In the genomic region with DNA sequence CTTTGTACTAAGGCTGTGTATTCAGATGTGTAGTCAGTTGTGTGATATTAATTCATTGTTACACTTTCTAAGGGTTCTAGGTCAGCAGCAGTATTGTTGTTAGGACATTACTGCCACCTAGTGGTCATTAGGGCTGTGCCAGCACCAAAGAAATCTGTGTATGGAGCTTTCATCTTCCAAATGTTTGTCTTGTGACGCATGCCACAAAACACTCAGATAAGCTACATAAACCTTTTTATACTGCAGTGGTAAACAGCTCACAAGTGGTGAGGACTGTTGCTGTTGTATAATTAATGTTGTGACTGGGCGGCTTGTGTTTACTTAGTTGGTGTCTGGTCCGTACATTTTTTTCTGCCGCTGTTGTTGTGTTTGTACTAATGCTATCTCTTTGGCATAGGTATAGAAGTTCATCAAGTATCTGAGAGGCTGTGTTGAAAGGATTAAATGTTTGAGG, we compare ENCODE assay signal across 8 cellular contexts. TPM values are rescaled to one million over a fixed set of nuclear protein-coding genes. Genes with fewer than 3 reads are reported as not detected.
A peak's percentile ranks its signal among the peaks of the same experiment; 100 is the strongest.
DNase-seq lines count a peak whose midpoint lies in the region; ATAC-seq and TF ChIP-seq lines count a peak whose summit lies in the region.

No MANE protein-coding gene starts in this region.

- no peak overlapping the region for H2BK5ac ChIP-seq in mesenchymal stem cell (ENCODE audit: low read depth, low read length, poor library complexity, severe bottlenecking)

- no peak overlapping the region for H3K23ac ChIP-seq in mesenchymal stem cell (ENCODE audit: low read length in 2 of 2)

- no peaks in the 10 kb centered on the region for H3K9me3 ChIP-seq in mesenchymal stem cell (ENCODE audit: control insufficient read depth, low read length)

- no peaks in the 10 kb centered on the region for H3K9me3 Mint-ChIP-seq in stimulated activated effector memory CD8-positive, alpha-beta T cell treated with anti-CD3 and anti-CD28 coated beads, Interleukin-12 subunit alpha, Interleukin-12 subunit beta, amount 100 ng/mL, for 72 hours

- no peak overlapping the region for H3K27ac ChIP-seq in mesenchymal stem cell (ENCODE audit: low read length, poor library complexity, severe bottlenecking)

- no peak overlapping the region for H2AK5ac ChIP-seq in mesenchymal stem cell (ENCODE audit: low read length, severe bottlenecking)

- peak; percentile 37 for ATAC-seq in GM18505 (IDR thresholded peaks at IDR 0.05; ENCODE audit: unreplicated experiment)
- ATAC-seq in HG03159 (IDR thresholded peaks at IDR 0.05; ENCODE audit: unreplicated experiment) = peak; percentile 45
- peak; percentile 55 for ATAC-seq in stimulated activated effector memory CD8-positive, alpha-beta T cell treated with anti-CD3 and anti-CD28 coated beads, Interleukin-12 subunit alpha, Interleukin-12 subunit beta, amount 100 ng/mL, for 72 hours

- H2AFZ ChIP-seq in mesenchymal stem cell (ENCODE audit: low read depth, low read length) = no peak overlapping the region

- no peak overlapping the region for H2BK12ac ChIP-seq in mesenchymal stem cell (ENCODE audit: low read length in 2 of 2)

- H3K4me1 Mint-ChIP-seq in stimulated activated effector memory CD8-positive, alpha-beta T cell treated with anti-CD3 and anti-CD28 coated beads, Interleukin-12 subunit alpha, Interleukin-12 subunit beta, amount 100 ng/mL, for 72 hours = peaks cover 75% of the 10 kb centered on the region

- peak overlapping the region; percentile 72 for H3K4me2 ChIP-seq in mesenchymal stem cell (ENCODE audit: low read length, poor library complexity, severe bottlenecking)

- H3K4me3 ChIP-seq in mesenchymal stem cell (ENCODE audit: insufficient read depth in 1 of 2, low read depth in 1 of 2, low read length in 2 of 2) = no peak overlapping the region

- H3K18ac ChIP-seq in mesenchymal stem cell (ENCODE audit: low read depth in 1 of 2, low read length in 2 of 2) = no peak overlapping the region

- no peak overlapping the region for H3K14ac ChIP-seq in mesenchymal stem cell (ENCODE audit: low read length in 2 of 2)

- WGBS in mesenchymal stem cell = 2% methylated on average over 4 of the region's 4 CpGs

- H2BK120ac ChIP-seq in mesenchymal stem cell (ENCODE audit: low read depth, low read length) = no peak overlapping the region

- H2BK15ac ChIP-seq in mesenchymal stem cell (ENCODE audit: low read depth, poor library complexity, severe bottlenecking) = no peak overlapping the region

- no peak overlapping the region for H4K8ac ChIP-seq in mesenchymal stem cell (ENCODE audit: low read length)

- peak overlapping the region; percentile 44 for H3K9ac ChIP-seq in mesenchymal stem cell (ENCODE audit: low read length)

- no peaks in the 10 kb centered on the region for H3K27me3 ChIP-seq in mesenchymal stem cell (ENCODE audit: control insufficient read depth in 1 of 2, insufficient read depth in 1 of 2, low read length in 2 of 2)

- TF ChIP-seq POLR2A in GM18505 (IDR thresholded peaks at IDR 0.05; ENCODE audit: borderline replicate concordance, extremely low read depth, insufficient read depth, insufficient read length) = no peak

- no peak overlapping the region for H3K4ac ChIP-seq in mesenchymal stem cell (ENCODE audit: low read depth in 1 of 2, low read length in 2 of 2)

- peaks cover 10% of the 10 kb centered on the region for H3K36me3 Mint-ChIP-seq in stimulated activated effector memory CD8-positive, alpha-beta T cell treated with anti-CD3 and anti-CD28 coated beads, Interleukin-12 subunit alpha, Interleukin-12 subunit beta, amount 100 ng/mL, for 72 hours

- no peak overlapping the region for H3K4me3 Mint-ChIP-seq in stimulated activated effector memory CD8-positive, alpha-beta T cell treated with anti-CD3 and anti-CD28 coated beads, Interleukin-12 subunit alpha, Interleukin-12 subunit beta, amount 100 ng/mL, for 72 hours

- H3K79me1 ChIP-seq in mesenchymal stem cell (replicated peaks; ENCODE audit: low read length, poor library complexity, severe bottlenecking) = no peaks in the 10 kb centered on the region

- H4K91ac ChIP-seq in mesenchymal stem cell (ENCODE audit: low read length) = no peak overlapping the region

- H3K36me3 ChIP-seq in mesenchymal stem cell (ENCODE audit: control insufficient read depth in 1 of 2, insufficient read depth in 2 of 2, low read depth in 1 of 2, low read length in 2 of 2) = no peaks in the 10 kb centered on the region

- H3K4me1 ChIP-seq in mesenchymal stem cell (ENCODE audit: control insufficient read depth, insufficient read depth, low read depth, low read length) = no peaks in the 10 kb centered on the region

- peak; percentile 83 for DNase-seq in AG08395 (ENCODE audit: low spot score)
- peak; percentile 51 to 84 for DNase-seq in NCI-H446 (lab: John Stamatoyannopoulos, UW)
- peak; percentile 64 for DNase-seq in activated CD4-positive, alpha-beta T cell treated with anti-CD3 and anti-CD28 coated beads, Interleukin-2, amount 50 U/mL, for 1 hour
- peak; percentile 35 for DNase-seq in effector CD8-positive, alpha-beta T cell (lab: John Stamatoyannopoulos, UW)
- peak; percentile 96 for DNase-seq in mesenchymal stem cell
- DNase-seq in stimulated activated effector memory CD8-positive, alpha-beta T cell treated with anti-CD3 and anti-CD28 coated beads, Interleukin-12 subunit alpha, Interleukin-12 subunit beta, amount 100 ng/mL, for 72 hours (ENCODE audit: low spot score in 2 of 2) = peak; percentile 46 to 72

- H3K27ac Mint-ChIP-seq in stimulated activated effector memory CD8-positive, alpha-beta T cell treated with anti-CD3 and anti-CD28 coated beads, Interleukin-12 subunit alpha, Interleukin-12 subunit beta, amount 100 ng/mL, for 72 hours = peak overlapping the region; percentile 33

RNA-seq across cellular contexts. Expression of a gene that starts 51.7 kb away (rescaled TPM):
- polyA plus RNA-seq in mesenchymal stem cell (2013, experiment 1 of 2) = 3.3 TPM
- polyA plus RNA-seq in mesenchymal stem cell (2013, experiment 2 of 2) = 3.9 TPM

Comparison
In these comparisons a context has a peak if more than half of its experiments do, and no peak if none do; other contexts are left out.
1. DNase-seq: peak in every context shown above with its lines; median percentile 96 in mesenchymal stem cell; 83 in AG08395; 68 in NCI-H446; 64 in activated CD4-positive, alpha-beta T cell treated with anti-CD3 and anti-CD28 coated beads, Interleukin-2, amount 50 U/mL, for 1 hour; 59 in stimulated activated effector memory CD8-positive, alpha-beta T cell treated with anti-CD3 and anti-CD28 coated beads, Interleukin-12 subunit alpha, Interleukin-12 subunit beta, amount 100 ng/mL, for 72 hours; 35 in effector CD8-positive, alpha-beta T cell.